In genomic region chr9:5622019-5622418, GRCh38 we compare ENCODE assay signal across 14 cellular contexts.
A peak's percentile ranks its signal among the peaks of the same experiment; 100 is the strongest.
DNase-seq lines count a peak whose midpoint lies in the region; ATAC-seq and TF ChIP-seq lines count a peak whose summit lies in the region.
"Had no signal": no experiment of that assay in that cellular context is flagged by ENCODE, and none has a peak within 500 bp of the region (broad histone marks: within the 10 kb centered on the region; RNA-seq: fewer than 3 reads in every experiment).

No MANE protein-coding gene starts in this region.

- no peak for TF ChIP-seq CTCF in RWPE2 (IDR thresholded peaks at IDR 0.05; ENCODE audit: poor library complexity, severe bottlenecking)

- H3K36me3 ChIP-seq in RWPE2 (ENCODE audit: low read depth) = no peaks in the 10 kb centered on the region

- H3K4me3 ChIP-seq in RWPE2 (ENCODE audit: severe bottlenecking) (no peak overlapping the region), skeletal muscle cell (ENCODE audit: low read depth, low read length) (no peak overlapping the region)

- peak overlapping the region; percentile 78 for H3K27ac ChIP-seq in RWPE2 (ENCODE audit: poor library complexity, severe bottlenecking)

- ATAC-seq in RWPE2 (ENCODE audit: low read depth) = peak; percentile 89
- ATAC-seq in GM18858 (IDR thresholded peaks at IDR 0.05; ENCODE audit: unreplicated experiment) = no peak
- ATAC-seq: naive thymus-derived CD4-positive, alpha-beta T cell had no signal

- H3K4me1 ChIP-seq in RWPE2 (ENCODE audit: insufficient read depth, poor library complexity, severe bottlenecking) = peaks cover 19% of the 10 kb centered on the region

- no peaks in the 10 kb centered on the region for H3K9me3 ChIP-seq in RWPE2 (ENCODE audit: severe bottlenecking)

- no peaks in the 10 kb centered on the region for H3K27me3 ChIP-seq in RWPE2 (ENCODE audit: insufficient read depth, poor library complexity, severe bottlenecking)

- DNase-seq in GM04503 (ENCODE audit: low read depth) (peak; percentile 84), RWPE2 (ENCODE audit: low spot score) (no peak), fibroblast of peridontal ligament (ENCODE audit: extremely low read depth) (peak; percentile 88), skeletal muscle cell (ENCODE audit: low read depth) (peak; percentile 60), NCI-H1048 (lab: John Stamatoyannopoulos, UW) (no peak)
- DNase-seq in stimulated activated CD4-positive, alpha-beta T cell treated with anti-CD3 and anti-CD28 coated beads, Interleukin-2, amount 100 ng/mL, for 24 hours = no peak
- DNase-seq in activated CD4-positive, alpha-beta T cell treated with anti-CD3 and anti-CD28 coated beads for 4 hours = no peak
- DNase-seq: activated naive CD4-positive, alpha-beta T cell treated with anti-CD3 and anti-CD28 coated beads, Interleukin-2, amount 10 ng/mL, durations not matched to agents 7 days and 5 days; effector CD8-positive, alpha-beta T cell; naive thymus-derived CD4-positive, alpha-beta T cell; NCI-H1436 treated with DMSO at 0.1 percent for 48 hours; stimulated activated CD8-positive, alpha-beta memory T cell treated with anti-CD3 and anti-CD28 coated beads, Interleukin-4, amount 100 ng/mL, for 48 hours; SW 1271 had no signal

Comparison
In these comparisons a context has a peak if more than half of its experiments do, and no peak if none do; other contexts are left out.
1. DNase-seq: peak in GM04503 (single experiment), fibroblast of peridontal ligament (single experiment) and skeletal muscle cell (single experiment); none in RWPE2 (single experiment), stimulated activated CD4-positive, alpha-beta T cell treated with anti-CD3 and anti-CD28 coated beads, Interleukin-2, amount 100 ng/mL, for 24 hours (0 of 2), NCI-H1048 (single experiment) and activated CD4-positive, alpha-beta T cell treated with anti-CD3 and anti-CD28 coated beads for 4 hours (0 of 2).